Comparison of ENCODE assay signal across 9 cellular contexts in genomic region chr2:240250985-240251847, GRCh38.
DNase-seq lines count a peak whose midpoint lies in the region; ATAC-seq and TF ChIP-seq lines count a peak whose summit lies in the region.
"Had no signal": no experiment of that assay in that cellular context is flagged by ENCODE, and none has a peak within 500 bp of the region (broad histone marks: within the 10 kb centered on the region; RNA-seq: fewer than 3 reads in every experiment).

No MANE protein-coding gene starts in this region.

- BruUV-seq in Calu3 (replicated peaks; lab: Mats Ljungman, UMichigan) = TSS peak; percentile 73

- peaks cover 16% of the 10 kb centered on the region for H3K36me3 Mint-ChIP-seq in Calu3 (ENCODE audit: insufficient read depth, unreplicated experiment)
- H3K36me3 Mint-ChIP-seq: memory B cell had no signal

- H3K9me3 ChIP-seq in MM.1S (replicated peaks; ENCODE audit: insufficient read depth, low read length) = no peaks in the 10 kb centered on the region

- peaks cover 76% of the 10 kb centered on the region for H3K27me3 ChIP-seq in MM.1S (replicated peaks; ENCODE audit: insufficient read depth, low read length)

- peak overlapping the region; percentile 46 for H3K4me3 Mint-ChIP-seq in Calu3 (ENCODE audit: low read depth, unreplicated experiment)
- H3K4me3 Mint-ChIP-seq: memory B cell had no signal

- intact Hi-C loops in Calu3 (cut with micrococcal nuclease; ENCODE audit: unreplicated experiment) = loop anchor here (10.0 kb wide), 1 partner anchor 124 kb away; no protein-coding TSS in a partner anchor

- H3K4me1 Mint-ChIP-seq in Calu3 (ENCODE audit: low read depth, unreplicated experiment) = peaks cover 22% of the 10 kb centered on the region
- H3K4me1 Mint-ChIP-seq: memory B cell had no signal

- no peaks in the 10 kb centered on the region for H3K4me1 ChIP-seq in MM.1S (ENCODE audit: low read length)

- no peaks in the 10 kb centered on the region for H3K79me2 ChIP-seq in MM.1S (ENCODE audit: low read length)

- H3K4me3 ChIP-seq in MM.1S (ENCODE audit: low read length) (no peak overlapping the region), astrocyte of the cerebellum (ENCODE audit: low read depth, low read length) (no peak overlapping the region)

- H3K9ac ChIP-seq in MM.1S (ENCODE audit: low read length) = no peak overlapping the region

- TF ChIP-seq CTCF in Calu3 (IDR thresholded peaks at IDR 0.05; ENCODE audit: unreplicated experiment) (no peak), MM.1S (IDR thresholded peaks at IDR 0.05; ENCODE audit: low read length) (no peak), astrocyte of the cerebellum (IDR thresholded peaks at IDR 0.05; ENCODE audit: low read depth, low read length, missing control alignments) (no peak)

- H4K20me1 ChIP-seq in MM.1S (ENCODE audit: insufficient read depth, low read length) = no peaks in the 10 kb centered on the region

- ATAC-seq in GM18870 (IDR thresholded peaks at IDR 0.05; ENCODE audit: unreplicated experiment) = no peak
- ATAC-seq in HG02981 (IDR thresholded peaks at IDR 0.05; ENCODE audit: unreplicated experiment) = no peak

- CTCF ChIA-PET in Calu3 (lab: Charles Lee) = interaction anchor here (1.0 to 1.1 kb wide), 2 partner anchors 18 to 19 kb away, joined by 3 to 9 read pairs; no protein-coding TSS in a partner anchor

- H3K27ac Mint-ChIP-seq in Calu3 (ENCODE audit: unreplicated experiment) = peak overlapping the region; percentile 27
- H3K27ac Mint-ChIP-seq: memory B cell had no signal

- no peaks in the 10 kb centered on the region for H3K36me3 ChIP-seq in MM.1S (replicated peaks; ENCODE audit: insufficient read depth, low read length)

- H3F3A ChIP-seq in MM.1S (ENCODE audit: insufficient read depth, low read length) = no peaks in the 10 kb centered on the region

- H3K27me3 Mint-ChIP-seq in Calu3 (ENCODE audit: unreplicated experiment) = peaks cover 3% of the 10 kb centered on the region

- H3K4me2 ChIP-seq in MM.1S (ENCODE audit: low read depth, low read length) = no peak overlapping the region

- H3K9me3 Mint-ChIP-seq in Calu3 (ENCODE audit: low read depth, unreplicated experiment) = no peaks in the 10 kb centered on the region
- H3K9me3 Mint-ChIP-seq: memory B cell had no signal

- H2AFZ ChIP-seq in MM.1S (ENCODE audit: low read length) = no peak overlapping the region

- H3K27ac ChIP-seq in MM.1S (ENCODE audit: low read length) = no peak overlapping the region

- DNase-seq in Calu3 = peak; percentile 91
- DNase-seq in MM.1S = peak; percentile 27
- peak; percentile 51 for DNase-seq in astrocyte of the cerebellum (ENCODE audit: low read depth)
- DNase-seq in hepatic stellate cell (ENCODE audit: low spot score) = peak; percentile 95
- DNase-seq in putamen (ENCODE audit: low spot score) = peak; percentile 93
- DNase-seq in NCI-H1694 treated with DMSO at 0.1 percent for 48 hours (lab: John Stamatoyannopoulos, UW) = no peak

- no peaks in the 10 kb centered on the region for H3K9me2 ChIP-seq in MM.1S (replicated peaks; ENCODE audit: insufficient read depth, low read length)

- in situ Hi-C loops in astrocyte of the cerebellum (cut with HindIII; ENCODE audit: low sequenced_read_pairs) = no loop called here
